Comparison of ENCODE assay signal across 13 cellular contexts in the genomic region with DNA sequence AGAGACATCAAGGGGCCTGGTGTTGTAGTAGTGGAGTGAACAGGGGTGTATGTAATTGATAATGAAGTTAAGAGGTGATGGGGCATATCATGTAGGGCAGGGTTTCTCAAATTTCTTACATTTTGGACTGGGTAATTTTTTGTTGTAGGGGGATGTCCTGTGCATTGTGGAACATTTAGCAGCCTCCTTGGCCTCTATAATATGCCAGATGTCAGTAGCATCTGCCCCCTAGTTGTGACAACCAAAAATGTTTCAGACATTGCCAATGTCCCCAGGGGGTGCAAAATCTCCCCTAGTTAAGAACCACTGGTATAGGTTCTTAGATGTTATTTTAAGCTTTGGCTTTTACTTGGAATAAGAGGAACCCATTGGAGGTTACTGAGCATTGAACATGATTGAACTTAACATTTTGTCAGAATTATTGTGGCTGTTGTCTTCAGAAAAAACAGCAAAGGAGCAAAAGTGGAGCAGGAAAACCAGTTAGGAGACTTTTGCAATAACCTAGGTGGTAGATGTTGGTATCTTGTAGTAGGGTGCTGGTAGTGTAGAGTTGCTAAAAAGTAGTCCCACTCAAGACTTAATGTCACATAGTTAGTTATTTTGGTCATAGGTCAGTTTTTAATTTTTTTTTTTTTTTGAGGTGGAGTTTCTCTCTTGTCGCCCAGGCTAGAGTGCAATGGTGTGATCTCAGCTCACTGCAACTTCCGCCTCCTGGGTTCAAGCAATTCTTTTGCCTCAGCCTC. TPM values are rescaled to one million over a fixed set of nuclear protein-coding genes. Genes with fewer than 3 reads are reported as not detected.
DNase-seq lines count a peak whose midpoint lies in the region; ATAC-seq, FAIRE-seq and TF ChIP-seq lines count a peak whose summit lies in the region.
"Had no signal": no experiment of that assay in that cellular context is flagged by ENCODE, and none has a peak within 500 bp of the region (broad histone marks: within the 10 kb centered on the region; RNA-seq: fewer than 3 reads in every experiment).

No MANE protein-coding gene starts in this region.

- TF ChIP-seq CTCF in A549 (IDR thresholded peaks at IDR 0.05) (no peak), GM12873 (IDR thresholded peaks at IDR 0.05; ENCODE audit: insufficient read depth, low read depth, low read length, missing control alignments) (peak; percentile 45), astrocyte of the cerebellum (IDR thresholded peaks at IDR 0.05; ENCODE audit: low read depth, low read length, missing control alignments) (peak; percentile 8)

- H3K9me2 ChIP-seq in Karpas-422 (replicated peaks; ENCODE audit: insufficient read depth, low read length): no peaks in the 10 kb centered on the region

- CTCF ChIA-PET in A549 (lab: Yijun Ruan, JAX): interaction anchor here (0.5 kb wide), 1 partner anchor 1786 kb away, joined by 3 read pairs; no protein-coding TSS in a partner anchor

- H3K9me3 ChIP-seq in A549: no peaks in the 10 kb centered on the region
- H3K9me3 ChIP-seq in Karpas-422 (ENCODE audit: low read length): no peaks in the 10 kb centered on the region
- H3K9me3 ChIP-seq: lower lobe of right lung had no signal

- no peak overlapping the region for H3K9ac ChIP-seq in Karpas-422 (ENCODE audit: low read length)
- H3K9ac ChIP-seq: parathyroid adenoma had no signal

- POLR2A ChIA-PET in A549 (lab: Yijun Ruan, JAX): no interaction called here

- no peak for FAIRE-seq in A549 (lab: Jason Lieb, UNC)

- peaks cover 4% of the 10 kb centered on the region; the same call in 1 of the 2 replicates for H4K20me1 ChIP-seq in Karpas-422 (ENCODE audit: insufficient read depth, low read depth, low read length)

- peaks cover 41% of the 10 kb centered on the region; the same call in 1 of the 2 replicates for H3K36me3 ChIP-seq in Karpas-422 (ENCODE audit: insufficient read depth, low read length)

- H3K4me2 ChIP-seq in A549 (no peak overlapping the region), Karpas-422 (ENCODE audit: low read depth, low read length, poor library complexity, severe bottlenecking) (no peak overlapping the region)

- H3K27ac ChIP-seq in A549: no peak overlapping the region
- no peak overlapping the region for H3K27ac ChIP-seq in Karpas-422 (ENCODE audit: low read length)
- H3K27ac ChIP-seq in caudate nucleus (ENCODE audit: low read depth, low read length): no peak overlapping the region
- H3K27ac ChIP-seq: lower lobe of right lung, parathyroid adenoma had no signal

- peaks cover 98% of the 10 kb centered on the region for H3K79me2 ChIP-seq in Karpas-422 (ENCODE audit: low read length)

- peaks cover 59% of the 10 kb centered on the region for H3K4me1 ChIP-seq in A549
- H3K4me1 ChIP-seq in Karpas-422 (ENCODE audit: low read length): peaks cover 40% of the 10 kb centered on the region

- DNase-seq in A549 (ENCODE audit: low read depth in 1 of 2, low spot score in 1 of 2) (peak in 1 of 2 experiments; percentile 17), Karpas-422 (peak; percentile 63), astrocyte of the cerebellum (ENCODE audit: low read depth) (no peak), iPS-NIHi7 (ENCODE audit: extremely low spot score) (no peak), caudate nucleus (lab: John Stamatoyannopoulos, UW) (no peak)
- DNase-seq in activated naive CD4-positive, alpha-beta T cell treated with anti-CD3 and anti-CD28 coated beads, Interleukin-2, amount 50 U/mL, for 16 hours: no peak
- DNase-seq: activated CD4-positive, alpha-beta T cell treated with anti-CD3 and anti-CD28 coated beads, Interleukin-2, amount 50 U/mL, for 1 hour; GF-D8; lower lobe of right lung; stimulated activated CD4-positive, alpha-beta T cell treated with anti-CD3 and anti-CD28 coated beads, Interleukin-4, amount 100 ng/mL, for 24 hours had no signal

- in situ Hi-C loops in astrocyte of the cerebellum (cut with HindIII; ENCODE audit: low sequenced_read_pairs): no loop called here

- H3K27me3 ChIP-seq in Karpas-422 (ENCODE audit: low read length): no peaks in the 10 kb centered on the region

- H2AFZ ChIP-seq in Karpas-422 (ENCODE audit: low read length): no peak overlapping the region
- H2AFZ ChIP-seq: parathyroid adenoma had no signal

- TF ChIP-seq RAD21 in A549 (conservative IDR thresholded peaks at IDR 0.05 in 1 of 2, IDR thresholded peaks at IDR 0.05 in 1 of 2): 0 out of 5 replicates have a peak, but pooled peaks of 1 of the 2 experiments have one; percentile 8

- no peak for TF ChIP-seq POLR2A in A549 (IDR thresholded peaks at IDR 0.05; ENCODE audit: low read length)

- ATAC-seq in A549 (peak; percentile 50 to 60; a peak in 4 of 6 replicates), HG02970 (IDR thresholded peaks at IDR 0.05; ENCODE audit: low FRiP score, unreplicated experiment) (no peak)

- WGBS in A549 (ENCODE audit: missing lambda C conversion rate): 97% methylated on average over 2 of the region's 2 CpGs

- no peak overlapping the region for H3K4me3 ChIP-seq in A549
- no peak overlapping the region for H3K4me3 ChIP-seq in Karpas-422 (ENCODE audit: low read length)
- no peak overlapping the region for H3K4me3 ChIP-seq in astrocyte of the cerebellum (ENCODE audit: low read depth, low read length)
- H3K4me3 ChIP-seq: lower lobe of right lung had no signal

- no peak for TF ChIP-seq EP300 in A549 (IDR thresholded peaks at IDR 0.05)

TF ChIP-seq in A549, 52 proteins besides CTCF, POLR2A, EP300 and RAD21:
- TF ChIP-seq, protein P1, sequence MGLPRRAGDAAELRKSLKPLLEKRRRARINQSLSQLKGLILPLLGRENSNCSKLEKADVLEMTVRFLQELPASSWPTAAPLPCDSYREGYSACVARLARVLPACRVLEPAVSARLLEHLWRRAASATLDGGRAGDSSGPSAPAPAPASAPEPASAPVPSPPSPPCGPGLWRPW (IDR thresholded peaks at IDR 0.05): no peak
- TF ChIP-seq ZNF302 (CRISPR knock-in tag; IDR thresholded peaks at IDR 0.05) (no peak), MAFK (IDR thresholded peaks at IDR 0.05; ENCODE audit: partially characterized antibody) (no peak), BHLHE40 (IDR thresholded peaks at IDR 0.05; ENCODE audit: low read depth, low read length) (no peak), POLR2AphosphoS2 (conservative IDR thresholded peaks at IDR 0.05; ENCODE audit: low read length) (no peak), ZC3H11A (IDR thresholded peaks at IDR 0.05) (no peak), ZSCAN20 (CRISPR knock-in tag; IDR thresholded peaks at IDR 0.05) (no peak), E2F6 (IDR thresholded peaks at IDR 0.05; ENCODE audit: borderline replicate concordance, low read depth) (no peak), PHF8 (IDR thresholded peaks at IDR 0.05; ENCODE audit: borderline replicate concordance, low read depth) (no peak), HMGXB4 (CRISPR knock-in tag; IDR thresholded peaks at IDR 0.05; ENCODE audit: borderline replicate concordance) (no peak), ZFP36 (IDR thresholded peaks at IDR 0.05; ENCODE audit: borderline replicate concordance, partially characterized antibody) (no peak)
- TF ChIP-seq, protein P2, sequence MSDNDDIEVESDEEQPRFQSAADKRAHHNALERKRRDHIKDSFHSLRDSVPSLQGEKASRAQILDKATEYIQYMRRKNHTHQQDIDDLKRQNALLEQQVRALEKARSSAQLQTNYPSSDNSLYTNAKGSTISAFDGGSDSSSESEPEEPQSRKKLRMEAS (IDR thresholded peaks at IDR 0.05): no peak

RNA-seq across cellular contexts. Expression of gene ZNF326, which starts 6.2 kb away (rescaled TPM):
- 18.7 and 32.3 TPM in 2 replicates for polyA plus RNA-seq in A549 (2011; rRNA removed)
- 15.9 and 17.6 TPM in 2 replicates for polyA plus RNA-seq in A549 (2012; cell fraction: cytosol; rRNA removed)
- 14.2 and 16.8 TPM in 2 replicates for polyA plus RNA-seq in A549 (2012; cell fraction: nucleus; rRNA removed)
- polyA plus RNA-seq in A549 (2017; fragmentation: RNase III; extraction: RNeasy Plus Mini Kit Qiagen cat#74134 plus additional on column Dnase treatment): 47.8 to 52.2 TPM (median 50.0 TPM) in 3 replicates
- polyA minus RNA-seq in A549 (2011; rRNA and poly(A)+ RNA removed): 12.4 and 12.7 TPM in 2 replicates
- 10.0 and 14.7 TPM in 2 replicates for total RNA-seq in Karpas-422 (2014; rRNA removed; shearing (Covaris generic); ENCODE audit: low replicate concordance)
